In genomic region chr3:134480546-134480945, GRCh38 we compare ENCODE assay signal across 21 cellular contexts.
"Had no signal": no experiment of that assay in that cellular context is flagged by ENCODE, and none has a peak within 500 bp of the region (broad histone marks: within the 10 kb centered on the region; RNA-seq: fewer than 3 reads in every experiment).

No MANE protein-coding gene starts in this region.

- H3K4me3 ChIP-seq: adrenal gland, breast epithelium, heart left ventricle, lung, ovary, upper lobe of right lung had no signal

- H3K36me3 ChIP-seq: breast epithelium, ovary had no signal

- H3K9ac ChIP-seq: SK-N-SH had no signal

- DNase-seq: activated CD4-positive, alpha-beta T cell treated with anti-CD3 and anti-CD28 coated beads for 1 hour; activated CD4-positive, alpha-beta T cell treated with anti-CD3 and anti-CD28 coated beads, Interleukin-2, amount 50 U/mL, for 1 hour; activated CD8-positive, alpha-beta T cell treated with anti-CD3 and anti-CD28 coated beads, Interleukin-2, amount 10 ng/mL, durations not matched to agents 7 days and 5 days; activated gamma-delta T cell; activated naive CD4-positive, alpha-beta T cell treated with anti-CD3 and anti-CD28 coated beads, Interleukin-2, amount 50 U/mL, for 16 hours; adrenal gland; cortex of kidney; midbrain; natural killer cell; ovary; SK-N-SH; stimulated activated CD4-positive, alpha-beta T cell treated with anti-CD3 and anti-CD28 coated beads, Interleukin-4, amount 100 ng/mL, for 1 hour; stimulated activated naive CD8-positive, alpha-beta T cell treated with anti-CD3 and anti-CD28 coated beads, Interleukin-15, Interleukin-2, amounts not matched to agents 100 U/mL and 50 U/mL, for 24 hours; upper lobe of right lung had no signal

- H3K27ac Mint-ChIP-seq: activated CD8-positive, alpha-beta T cell treated with anti-CD3 and anti-CD28 coated beads, Interleukin-2, amount 10 ng/mL, durations not matched to agents 7 days and 5 days; activated T-helper 1 cell treated with anti-CD3 and anti-CD28 coated beads, Interleukin-12 subunit alpha, Interleukin-12 subunit beta, Interleukin-2, Interleukin-4 antibody, amounts not matched to agents 30 ng/mL and 10 ng/mL and 1 ng/mL, durations not matched to agents 14 hours and 24 hours and 36 hours; natural killer cell; T-helper 2 cell treated with Interferon-gamma antibody and Interleukin-4, amounts not matched to agents 5 μg/mL and 100 μg/mL, for 36 hours had no signal

- H3K9me3 ChIP-seq: adrenal gland, breast epithelium, heart left ventricle, ovary, SK-N-SH, upper lobe of right lung had no signal

- H3K27me3 ChIP-seq: adrenal gland, breast epithelium, heart left ventricle, ovary, upper lobe of right lung had no signal

- H3K4me2 ChIP-seq: SK-N-SH had no signal

- H3K27ac ChIP-seq: adrenal gland, breast epithelium, epithelial cell of prostate, ovary, upper lobe of right lung had no signal

- H3K4me1 ChIP-seq: breast epithelium had no signal

- ATAC-seq: activated CD8-positive, alpha-beta T cell treated with anti-CD3 and anti-CD28 coated beads, Interleukin-2, amount 10 ng/mL, durations not matched to agents 7 days and 5 days; natural killer cell; sciatic nerve; stimulated activated naive CD8-positive, alpha-beta T cell treated with anti-CD3 and anti-CD28 coated beads, Interleukin-15, Interleukin-2, amounts not matched to agents 100 U/mL and 50 U/mL, for 24 hours; upper lobe of right lung had no signal

- H3K4me3 Mint-ChIP-seq: activated CD8-positive, alpha-beta T cell treated with anti-CD3 and anti-CD28 coated beads, Interleukin-2, amount 10 ng/mL, durations not matched to agents 7 days and 5 days; activated T-helper 1 cell treated with anti-CD3 and anti-CD28 coated beads, Interleukin-12 subunit alpha, Interleukin-12 subunit beta, Interleukin-2, Interleukin-4 antibody, amounts not matched to agents 30 ng/mL and 10 ng/mL and 1 ng/mL, durations not matched to agents 14 hours and 24 hours and 36 hours; natural killer cell; T-helper 2 cell treated with Interferon-gamma antibody and Interleukin-4, amounts not matched to agents 5 μg/mL and 100 μg/mL, for 36 hours had no signal
